In genomic region chr9:94101169-94101853, GRCh38 we compare ENCODE assay signal across 17 cellular contexts. TPM values are rescaled to one million over a fixed set of nuclear protein-coding genes. Genes with fewer than 3 reads are reported as not detected.
DNase-seq lines count a peak whose midpoint lies in the region; ATAC-seq and TF ChIP-seq lines count a peak whose summit lies in the region.
"Had no signal": no experiment of that assay in that cellular context is flagged by ENCODE, and none has a peak within 500 bp of the region (broad histone marks: within the 10 kb centered on the region; RNA-seq: fewer than 3 reads in every experiment).

No MANE protein-coding gene starts in this region.

- no peak overlapping the region for H3K27ac Mint-ChIP-seq in CD8-positive, alpha-beta memory T cell
- H3K27ac Mint-ChIP-seq: B cell; CD4-positive, alpha-beta T cell; HFFc6 had no signal

- H3K79me1 ChIP-seq in mesendoderm (ENCODE audit: low read length): no peaks in the 10 kb centered on the region

- H3K4me1 ChIP-seq in DND-41 (ENCODE audit: insufficient read depth, low read length) (no peaks in the 10 kb centered on the region), Loucy (ENCODE audit: insufficient read depth, low read length, poor library complexity, severe bottlenecking) (peaks cover 16% of the 10 kb centered on the region), mesendoderm (ENCODE audit: control insufficient read depth, low read depth, low read length) (peaks cover 9% of the 10 kb centered on the region)
- H3K4me1 ChIP-seq in CD8-positive, alpha-beta memory T cell (ENCODE audit: insufficient read depth, low read length): peaks cover 4% of the 10 kb centered on the region

- H3K4me3 Mint-ChIP-seq in CD8-positive, alpha-beta memory T cell: no peak overlapping the region
- H3K4me3 Mint-ChIP-seq: B cell; CD4-positive, alpha-beta T cell; HFFc6 had no signal

- H4K5ac ChIP-seq in mesendoderm (ENCODE audit: low read length): no peak overlapping the region

- POLR2A ChIA-PET in CD8-positive, alpha-beta memory T cell (lab: Charles Lee): no interaction called here

- H3K4me3 ChIP-seq in DND-41 (ENCODE audit: low read depth in 1 of 2, low read length in 2 of 2): no peak overlapping the region
- H3K4me3 ChIP-seq in Loucy (ENCODE audit: low read length, poor library complexity, severe bottlenecking): peak overlapping the region; percentile 61
- no peak overlapping the region for H3K4me3 ChIP-seq in mesendoderm (ENCODE audit: low read length)
- H3K4me3 ChIP-seq in CD8-positive, alpha-beta memory T cell (ENCODE audit: low read length): no peak overlapping the region

- no peak overlapping the region for H3K27ac ChIP-seq in DND-41 (ENCODE audit: low read length)
- no peak overlapping the region for H3K27ac ChIP-seq in mesendoderm (ENCODE audit: low read depth, low read length)
- no peak overlapping the region for H3K27ac ChIP-seq in CD8-positive, alpha-beta memory T cell (ENCODE audit: low read depth, low read length)
- H3K27ac ChIP-seq: HL-60 had no signal

- H3K18ac ChIP-seq in mesendoderm (ENCODE audit: low read length): no peak overlapping the region

- H3K4me1 Mint-ChIP-seq in CD8-positive, alpha-beta memory T cell: peaks cover 0 to 2% (median 0%) of the 10 kb centered on the region in 3 donors
- H3K4me1 Mint-ChIP-seq: B cell had no signal

- H4K20me1 ChIP-seq in DND-41 (ENCODE audit: insufficient read depth, low read length) (no peaks in the 10 kb centered on the region), Loucy (ENCODE audit: insufficient read depth, low read length, poor library complexity, severe bottlenecking) (no peaks in the 10 kb centered on the region)

- no peaks in the 10 kb centered on the region for H3K27me3 Mint-ChIP-seq in CD8-positive, alpha-beta memory T cell
- H3K27me3 Mint-ChIP-seq: B cell; CD4-positive, alpha-beta T cell had no signal

- H3K9me3 Mint-ChIP-seq in CD8-positive, alpha-beta memory T cell: no peaks in the 10 kb centered on the region
- H3K9me3 Mint-ChIP-seq: CD4-positive, alpha-beta T cell; HFFc6 had no signal

- no CpG with 5 or more reads among the region's 7 CpGs for WGBS in mesendoderm (ENCODE audit: extremely low coverage, insufficient coverage, low lambda C conversion rate)

- H3K9me3 ChIP-seq in DND-41 (ENCODE audit: insufficient read depth, low read length, severe bottlenecking) (no peaks in the 10 kb centered on the region), Loucy (ENCODE audit: insufficient read depth, low read depth, low read length) (no peaks in the 10 kb centered on the region)
- no peaks in the 10 kb centered on the region for H3K9me3 ChIP-seq in CD8-positive, alpha-beta memory T cell (ENCODE audit: low read length)

- no peak overlapping the region for H2BK15ac ChIP-seq in mesendoderm (replicated peaks; ENCODE audit: low read depth)

- H3K9ac ChIP-seq in DND-41 (ENCODE audit: low read depth, low read length): no peak overlapping the region
- H3K9ac ChIP-seq in Loucy (ENCODE audit: low read depth, low read length, poor library complexity, severe bottlenecking): peak overlapping the region; percentile 40
- no peak overlapping the region for H3K9ac ChIP-seq in mesendoderm (ENCODE audit: low read length)

- peak overlapping the region; percentile 58 for H2AK5ac ChIP-seq in mesendoderm (ENCODE audit: low read length)

- H3K9me2 ChIP-seq in Loucy (replicated peaks; ENCODE audit: low read depth, low read length): no peaks in the 10 kb centered on the region

- no peak overlapping the region for H2BK120ac ChIP-seq in mesendoderm (ENCODE audit: low read depth, low read length)

- no peak overlapping the region for H4K8ac ChIP-seq in mesendoderm (ENCODE audit: low read depth, low read length)

- H2AFZ ChIP-seq in DND-41 (ENCODE audit: low read depth, low read length) (no peak overlapping the region), Loucy (ENCODE audit: low read length) (no peak overlapping the region)

- H3K36me3 ChIP-seq in DND-41 (ENCODE audit: insufficient read depth, low read length): peaks cover 18% of the 10 kb centered on the region; the same call in 1 of the 2 replicates
- H3K36me3 ChIP-seq in Loucy (ENCODE audit: insufficient read depth, low read length): peaks cover 6% of the 10 kb centered on the region; the same call in 1 of the 2 replicates
- no peaks in the 10 kb centered on the region for H3K36me3 ChIP-seq in mesendoderm (ENCODE audit: control insufficient read depth, insufficient read depth, low read length)
- H3K36me3 ChIP-seq in CD8-positive, alpha-beta memory T cell (ENCODE audit: insufficient read depth, low read length): no peaks in the 10 kb centered on the region

- CTCF ChIA-PET in CD8-positive, alpha-beta memory T cell (lab: Charles Lee): no interaction called here

- H3K4ac ChIP-seq in mesendoderm (ENCODE audit: low read depth, low read length): peak overlapping the region; percentile 6

- peak overlapping the region; percentile 36 for H3K23ac ChIP-seq in mesendoderm (ENCODE audit: low read length)

- TF ChIP-seq CTCF in DND-41 (IDR thresholded peaks at IDR 0.05; ENCODE audit: borderline replicate concordance, extremely low read depth, low read length, poor library complexity, severe bottlenecking): no peak
- TF ChIP-seq CTCF in Loucy (conservative IDR thresholded peaks at IDR 0.05; ENCODE audit: low read length): no peak

- DNase-seq in DND-41: peak; percentile 11
- DNase-seq in OCI-M1 (lab: John Stamatoyannopoulos, UW): peak; percentile 58
- no peak for DNase-seq in mesendoderm
- DNase-seq in CD8-positive, alpha-beta memory T cell: no peak
- DNase-seq: C1 segment of cervical spinal cord; CD4-positive, alpha-beta T cell; DMS153; DMS79 treated with DMSO at 0.1 percent for 48 hours; GF-D8; HCEC 1CT; HFFc6; KBM-7 had no signal

- no peaks in the 10 kb centered on the region for H3K79me2 ChIP-seq in DND-41 (ENCODE audit: insufficient read depth, low read length)
- H3K79me2 ChIP-seq in Loucy (ENCODE audit: insufficient read depth, low read length): no peaks in the 10 kb centered on the region
- no peaks in the 10 kb centered on the region for H3K79me2 ChIP-seq in mesendoderm (ENCODE audit: control insufficient read depth, insufficient read depth, low read length)

- H3K27me3 ChIP-seq in DND-41 (ENCODE audit: insufficient read depth, low read length, poor library complexity) (no peaks in the 10 kb centered on the region), Loucy (ENCODE audit: insufficient read depth, low read length, poor library complexity, severe bottlenecking) (no peaks in the 10 kb centered on the region), mesendoderm (ENCODE audit: insufficient read depth, low read length, poor library complexity) (no peaks in the 10 kb centered on the region)
- H3K27me3 ChIP-seq in CD8-positive, alpha-beta memory T cell (ENCODE audit: insufficient read depth, low read length, poor library complexity, severe bottlenecking): no peaks in the 10 kb centered on the region

- ATAC-seq in DND-41 (ENCODE audit: insufficient read depth, low read depth) (peak; percentile 63), HG03442 (IDR thresholded peaks at IDR 0.05; ENCODE audit: unreplicated experiment) (no peak), GM18909 (IDR thresholded peaks at IDR 0.05; ENCODE audit: poor library complexity, unreplicated experiment) (no peak)

- H3K56ac ChIP-seq in mesendoderm (ENCODE audit: low read length): no peak overlapping the region

- no peak overlapping the region for H2BK5ac ChIP-seq in mesendoderm (ENCODE audit: low read length)

- H3K36me3 Mint-ChIP-seq in CD8-positive, alpha-beta memory T cell: peaks cover 0 to 15% (median 2%) of the 10 kb centered on the region in 3 donors

- H3K4me2 ChIP-seq in DND-41 (ENCODE audit: insufficient read depth, low read length) (no peak overlapping the region), Loucy (ENCODE audit: low read depth, low read length, poor library complexity, severe bottlenecking) (peak overlapping the region; percentile 76), mesendoderm (ENCODE audit: low read length) (no peak overlapping the region)

- H3F3A ChIP-seq in Loucy (ENCODE audit: low read depth): no peaks in the 10 kb centered on the region

RNA-seq across cellular contexts. Expression of gene PTPDC1, which starts 17.0 kb away (rescaled TPM):
- 4.1 TPM for polyA plus RNA-seq in mesendoderm (2013, experiment 1 of 2)
- polyA plus RNA-seq in mesendoderm (2013, experiment 2 of 2): 4.1 TPM
- 1 to 10 TPM; 5.7 to 6.2 TPM for total RNA-seq in CD8-positive, alpha-beta memory T cell
- polyA plus RNA-seq in CD8-positive, alpha-beta memory T cell: 1.8 TPM

Comparison
In these comparisons a context has a peak if more than half of its experiments do, and no peak if none do; other contexts are left out.
1. DNase-seq: peak in DND-41 (single experiment) and OCI-M1 (single experiment); none in mesendoderm (single experiment) and CD8-positive, alpha-beta memory T cell (0 of 5).